Comparison of ENCODE assay signal across 8 cellular contexts in genomic region chr2:178479275-178479616, GRCh38. TPM values are rescaled to one million over a fixed set of nuclear protein-coding genes. Genes with fewer than 3 reads are reported as not detected.
DNase-seq lines count a peak whose midpoint lies in the region; ATAC-seq and TF ChIP-seq lines count a peak whose summit lies in the region.

No MANE protein-coding gene starts in this region.

- no peaks in the 10 kb centered on the region for H3K9me3 ChIP-seq in ES-I3 (ENCODE audit: control insufficient read depth, insufficient read depth, low read length)
- no peaks in the 10 kb centered on the region for H3K9me3 ChIP-seq in Peyer's patch

- peak overlapping the region; percentile 96; the same call in 1 of the 2 replicates for H3K9ac ChIP-seq in ES-I3 (ENCODE audit: low read depth, low read length)
- no peak overlapping the region for H3K9ac ChIP-seq in rectal smooth muscle tissue (ENCODE audit: low read length)

- in situ Hi-C loops in KBM-7 (cut with MboI; ENCODE audit: low pct_unique_long_range_greater_than_20kb, low sequenced_read_pairs) = no loop called here

- H3K27me3 ChIP-seq in Peyer's patch = no peaks in the 10 kb centered on the region
- no peaks in the 10 kb centered on the region for H3K27me3 ChIP-seq in rectal smooth muscle tissue (ENCODE audit: control insufficient read depth, insufficient read depth, low read length)

- peak overlapping the region; percentile 47 to 76 (median 63) for H3K4me3 ChIP-seq in Peyer's patch
- H3K4me3 ChIP-seq in epithelial cell of proximal tubule (ENCODE audit: low read depth, low read length) = peak overlapping the region; percentile 72
- peak overlapping the region; percentile 83 for H3K4me3 ChIP-seq in rectal smooth muscle tissue (ENCODE audit: low read length)

- ATAC-seq in GM21825 (IDR thresholded peaks at IDR 0.05; ENCODE audit: unreplicated experiment) = no peak

- peak overlapping the region; percentile 91 to 96 (median 95) for H3K27ac ChIP-seq in Peyer's patch
- peak overlapping the region; percentile 90 for H3K27ac ChIP-seq in rectal smooth muscle tissue (ENCODE audit: low read depth, low read length)

- TF ChIP-seq CTCF in Peyer's patch (IDR thresholded peaks at IDR 0.05) (no peak), epithelial cell of proximal tubule (conservative IDR thresholded peaks at IDR 0.05; ENCODE audit: low read depth, low read length) (no peak)

- TF ChIP-seq POLR2A in Peyer's patch (IDR thresholded peaks at IDR 0.05) = no peak

- DNase-seq in Peyer's patch = no peak
- no peak for DNase-seq in epithelial cell of proximal tubule (ENCODE audit: low read depth)
- no peak for DNase-seq in KBM-7
- no peak for DNase-seq in 8988T
- DNase-seq in DMS153 treated with DMSO at 0.1 percent for 48 hours (lab: John Stamatoyannopoulos, UW; ENCODE audit: unreplicated experiment) = no peak

- peaks cover 13% of the 10 kb centered on the region for H3K4me1 ChIP-seq in ES-I3 (ENCODE audit: insufficient read depth, low read length)
- H3K4me1 ChIP-seq in Peyer's patch = peaks cover 0 to 34% (median 17%) of the 10 kb centered on the region in 4 donors
- H3K4me1 ChIP-seq in rectal smooth muscle tissue (ENCODE audit: control insufficient read depth, insufficient read depth, low read length) = peaks cover 17% of the 10 kb centered on the region

- H3K36me3 ChIP-seq in ES-I3 (ENCODE audit: insufficient read depth, low read length) (no peaks in the 10 kb centered on the region), Peyer's patch (no peaks in the 10 kb centered on the region), rectal smooth muscle tissue (ENCODE audit: control insufficient read depth, insufficient read depth, low read length) (no peaks in the 10 kb centered on the region)

RNA-seq across cellular contexts. Expression of gene FKBP7, which starts 0.8 kb away (rescaled TPM):
- 1 to 10 TPM in 2 of 4 donors, under 1 TPM in 2; 0.53 to 5.3 (median 1.0) TPM for total RNA-seq in Peyer's patch
- total RNA-seq in epithelial cell of proximal tubule = 9.5 and 16.2 TPM in 2 replicates

RNA-seq across cellular contexts. Expression of gene PLEKHA3, which starts 1.0 kb away (rescaled TPM):
- total RNA-seq in Peyer's patch (10 to 100 TPM in 1 of 4 donors, 1 to 10 TPM in 3; 7.4 to 13.3 (median 8.6) TPM), epithelial cell of proximal tubule (8.5 and 13.7 TPM in 2 replicates)

RNA-seq across cellular contexts. Expression of gene PJVK, which starts 28.1 kb away (rescaled TPM):
- total RNA-seq in Peyer's patch (1 to 10 TPM in 3 of 4 donors, not detected in 1; 1.7 to 3.1 (median 1.8) TPM), epithelial cell of proximal tubule (0.58 and 0.65 TPM in 2 replicates)

RNA-seq across cellular contexts. Expression of gene PRKRA, which starts 28.3 kb away (rescaled TPM):
- total RNA-seq in Peyer's patch = 10 to 100 TPM; 22.4 to 54.9 (median 34.5) TPM
- total RNA-seq in epithelial cell of proximal tubule = 53.7 and 61.6 TPM in 2 replicates
